11 cellular contexts compared by ENCODE assay signal in the genomic region with DNA sequence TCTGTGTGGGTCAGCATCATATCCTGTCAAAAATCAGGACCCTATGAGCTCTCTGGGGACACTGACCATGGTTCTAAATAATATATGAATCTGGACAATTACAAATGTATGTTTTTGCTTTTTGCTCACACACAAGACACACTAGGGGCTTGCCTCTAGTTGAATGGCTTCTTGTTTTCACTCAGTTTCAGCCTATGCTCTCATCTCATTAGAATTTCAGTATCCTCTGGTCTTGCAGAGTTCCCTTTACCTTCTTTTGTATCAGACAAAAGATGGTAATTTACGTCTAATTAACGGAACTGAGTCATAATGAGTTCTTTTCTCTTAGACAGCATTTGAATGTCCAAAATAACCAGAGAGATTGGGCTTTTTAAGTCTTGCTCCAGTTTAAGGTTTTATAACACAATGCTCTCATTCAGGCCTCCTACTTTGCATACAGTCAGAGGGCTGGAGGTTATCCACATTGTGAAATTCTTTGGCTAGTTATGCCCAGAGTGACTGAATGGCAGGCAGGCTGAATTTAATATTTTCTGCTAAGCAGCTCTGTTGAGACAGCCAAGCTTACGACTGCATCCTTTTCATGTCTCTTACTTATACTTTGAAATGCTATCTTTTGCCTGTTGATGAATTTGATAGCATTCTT.
DNase-seq lines count a peak whose midpoint lies in the region; ATAC-seq and TF ChIP-seq lines count a peak whose summit lies in the region.
"Had no signal": no experiment of that assay in that cellular context is flagged by ENCODE, and none has a peak within 500 bp of the region (broad histone marks: within the 10 kb centered on the region; RNA-seq: fewer than 3 reads in every experiment).

No MANE protein-coding gene starts in this region.

- H3K9me3 Mint-ChIP-seq in H9, result no peaks in the 10 kb centered on the region
- H3K9me3 Mint-ChIP-seq in activated T-helper 1 cell treated with anti-CD3 and anti-CD28 coated beads, Interleukin-12 subunit alpha, Interleukin-12 subunit beta, Interleukin-2, Interleukin-4 antibody, amounts not matched to agents 30 ng/mL and 10 ng/mL and 1 ng/mL, durations not matched to agents 14 hours and 24 hours and 36 hours, result no peaks in the 10 kb centered on the region

- intact Hi-C loops in left ventricle myocardium superior (cut with micrococcal nuclease) (no loop called here), sigmoid colon (cut with DNase I) (no loop called here)
- intact Hi-C loops in activated T-helper 1 cell treated with anti-CD3 and anti-CD28 coated beads, Interleukin-12 subunit alpha, Interleukin-12 subunit beta, Interleukin-2, Interleukin-4 antibody, amounts not matched to agents 30 ng/mL and 10 ng/mL and 1 ng/mL, durations not matched to agents 14 hours and 24 hours and 36 hours (cut with micrococcal nuclease), result no loop called here

- H3K4me3 Mint-ChIP-seq in H9, result no peak overlapping the region
- no peak overlapping the region for H3K4me3 Mint-ChIP-seq in activated T-helper 1 cell treated with anti-CD3 and anti-CD28 coated beads, Interleukin-12 subunit alpha, Interleukin-12 subunit beta, Interleukin-2, Interleukin-4 antibody, amounts not matched to agents 30 ng/mL and 10 ng/mL and 1 ng/mL, durations not matched to agents 14 hours and 24 hours and 36 hours

- H3K4ac ChIP-seq in H9 (ENCODE audit: low read depth, low read length), result no peak overlapping the region

- no peak overlapping the region for H3K4me3 ChIP-seq in astrocyte of the cerebellum (ENCODE audit: low read depth, low read length)
- H3K4me3 ChIP-seq in sigmoid colon, result no peak overlapping the region
- H3K4me3 ChIP-seq: upper lobe of left lung had no signal

- H3K79me1 ChIP-seq in H9 (ENCODE audit: insufficient read depth, low read depth, low read length, poor library complexity, severe bottlenecking), result no peaks in the 10 kb centered on the region

- no peak overlapping the region for H2BK15ac ChIP-seq in H9 (ENCODE audit: low read depth, low read length)

- TF ChIP-seq CTCF in H9 (conservative IDR thresholded peaks at IDR 0.05) (no peak), astrocyte of the cerebellum (IDR thresholded peaks at IDR 0.05; ENCODE audit: low read depth, low read length, missing control alignments) (no peak), sigmoid colon (IDR thresholded peaks at IDR 0.05) (no peak)

- H3K36me3 Mint-ChIP-seq in H9 (ENCODE audit: insufficient read depth in 1 of 3, low read depth in 3 of 3), result no peaks in the 10 kb centered on the region
- H3K36me3 Mint-ChIP-seq in activated T-helper 1 cell treated with anti-CD3 and anti-CD28 coated beads, Interleukin-12 subunit alpha, Interleukin-12 subunit beta, Interleukin-2, Interleukin-4 antibody, amounts not matched to agents 30 ng/mL and 10 ng/mL and 1 ng/mL, durations not matched to agents 14 hours and 24 hours and 36 hours (ENCODE audit: low read depth), result no peaks in the 10 kb centered on the region

- peaks cover 35 to 41% of the 10 kb centered on the region in 2 experiments for H3K4me1 Mint-ChIP-seq in H9
- no peaks in the 10 kb centered on the region for H3K4me1 Mint-ChIP-seq in activated T-helper 1 cell treated with anti-CD3 and anti-CD28 coated beads, Interleukin-12 subunit alpha, Interleukin-12 subunit beta, Interleukin-2, Interleukin-4 antibody, amounts not matched to agents 30 ng/mL and 10 ng/mL and 1 ng/mL, durations not matched to agents 14 hours and 24 hours and 36 hours (ENCODE audit: low read depth)

- H4K91ac ChIP-seq in H9 (ENCODE audit: insufficient read length, low read depth, low read length), result no peak overlapping the region

- H2BK20ac ChIP-seq in H9 (ENCODE audit: low read depth, low read length, poor library complexity, severe bottlenecking), result no peak overlapping the region

- no peaks in the 10 kb centered on the region for H3K79me2 ChIP-seq in H9 (ENCODE audit: insufficient read depth, low read length)

- DNase-seq in H9 (no peak), astrocyte of the cerebellum (ENCODE audit: low read depth) (peak; percentile 58), left ventricle myocardium superior (no peak), renal cortical epithelial cell (ENCODE audit: low read depth) (peak; percentile 67), sigmoid colon (no peak), glomerular visceral epithelial cell (ENCODE audit: extremely low spot score) (no peak)
- DNase-seq in activated T-helper 1 cell treated with anti-CD3 and anti-CD28 coated beads, Interleukin-12 subunit alpha, Interleukin-12 subunit beta, Interleukin-2, Interleukin-4 antibody, amounts not matched to agents 30 ng/mL and 10 ng/mL and 1 ng/mL, durations not matched to agents 14 hours and 24 hours and 36 hours (ENCODE audit: low spot score), result no peak
- DNase-seq: activated CD8-positive, alpha-beta memory T cell treated with anti-CD3 and anti-CD28 coated beads for 24 hours; DND-41; upper lobe of left lung had no signal

- no peak overlapping the region for H4K8ac ChIP-seq in H9 (replicated peaks; ENCODE audit: insufficient read length, low read depth, low read length)

- H3K23ac ChIP-seq in H9 (ENCODE audit: insufficient read length, low read depth, low read length), result no peak overlapping the region

- WGBS in H9 (ENCODE audit: extremely low coverage, insufficient read length, low lambda C conversion rate), result no CpG with 5 or more reads among the region's 3 CpGs
- WGBS in sigmoid colon, 2 donors, result 47 to 81% methylated on average over 3 of the region's 3 CpGs

- ATAC-seq in left ventricle myocardium superior (peak; percentile 80), HG02973 (IDR thresholded peaks at IDR 0.05; ENCODE audit: unreplicated experiment) (no peak)

- peaks cover 51% of the 10 kb centered on the region for H3K27me3 Mint-ChIP-seq in H9 (ENCODE audit: low read depth)
- no peaks in the 10 kb centered on the region for H3K27me3 Mint-ChIP-seq in activated T-helper 1 cell treated with anti-CD3 and anti-CD28 coated beads, Interleukin-12 subunit alpha, Interleukin-12 subunit beta, Interleukin-2, Interleukin-4 antibody, amounts not matched to agents 30 ng/mL and 10 ng/mL and 1 ng/mL, durations not matched to agents 14 hours and 24 hours and 36 hours (ENCODE audit: insufficient read depth)

- in situ Hi-C loops in astrocyte of the cerebellum (cut with HindIII; ENCODE audit: low sequenced_read_pairs), result no loop called here

- no peak overlapping the region for H3K18ac ChIP-seq in H9 (ENCODE audit: insufficient read length, low read depth, low read length)

- no peak overlapping the region for H2BK12ac ChIP-seq in H9 (ENCODE audit: insufficient read length, low read depth, low read length)

- no peak overlapping the region for H2BK5ac ChIP-seq in H9 (ENCODE audit: insufficient read length, low read length)

- no peak overlapping the region for H3K9ac ChIP-seq in H9 (ENCODE audit: extremely low read depth, insufficient read length, low read length)

- peaks cover 10% of the 10 kb centered on the region for H3K4me1 ChIP-seq in H9 (ENCODE audit: insufficient read depth, low read length)
- H3K4me1 ChIP-seq in sigmoid colon, result peaks cover 0 to 10% (median 0%) of the 10 kb centered on the region in 4 donors
- H3K4me1 ChIP-seq: upper lobe of left lung had no signal

- no peak overlapping the region for H2BK120ac ChIP-seq in H9 (ENCODE audit: low read depth, low read length, poor library complexity, severe bottlenecking)

- no peak overlapping the region for H3T11ph ChIP-seq in H9 (ENCODE audit: low read length)

- H3K14ac ChIP-seq in H9 (ENCODE audit: insufficient read depth, low read length), result no peak overlapping the region

- H3K56ac ChIP-seq in H9 (ENCODE audit: insufficient read length, low read depth, low read length), result no peak overlapping the region

- no peaks in the 10 kb centered on the region for H3K36me3 ChIP-seq in sigmoid colon
- H3K36me3 ChIP-seq: upper lobe of left lung had no signal

- no peaks in the 10 kb centered on the region for H4K20me1 ChIP-seq in H9 (ENCODE audit: control insufficient read depth, insufficient read depth, insufficient read length)

- no peaks in the 10 kb centered on the region for H3K23me2 ChIP-seq in H9 (ENCODE audit: insufficient read length, low read depth, low read length, poor library complexity, severe bottlenecking)

- no peak overlapping the region for H4K5ac ChIP-seq in H9 (ENCODE audit: insufficient read length, low read depth, low read length)

- no peak for TF ChIP-seq EP300 in sigmoid colon (IDR thresholded peaks at IDR 0.05)

- H3K27ac ChIP-seq in H9 (ENCODE audit: insufficient read length, low read depth, low read length), result no peak overlapping the region
- H3K27ac ChIP-seq in sigmoid colon, result no peak overlapping the region
- H3K27ac ChIP-seq: upper lobe of left lung had no signal

- H2AFZ ChIP-seq in H9 (ENCODE audit: low read length), result no peak overlapping the region

- no peaks in the 10 kb centered on the region for H3K9me3 ChIP-seq in H9 (ENCODE audit: control insufficient read depth, low read depth, low read length)
- H3K9me3 ChIP-seq in sigmoid colon, result no peaks in the 10 kb centered on the region
- H3K9me3 ChIP-seq: upper lobe of left lung had no signal

- H3K27ac Mint-ChIP-seq in H9, result no peak overlapping the region; a peak in 1 of 7 replicates
- no peak overlapping the region for H3K27ac Mint-ChIP-seq in activated T-helper 1 cell treated with anti-CD3 and anti-CD28 coated beads, Interleukin-12 subunit alpha, Interleukin-12 subunit beta, Interleukin-2, Interleukin-4 antibody, amounts not matched to agents 30 ng/mL and 10 ng/mL and 1 ng/mL, durations not matched to agents 14 hours and 24 hours and 36 hours

- H3K27me3 ChIP-seq in H9 (ENCODE audit: insufficient read depth, low read length), result peaks cover 7% of the 10 kb centered on the region; the same call in 1 of the 2 replicates
- H3K27me3 ChIP-seq in sigmoid colon, result no peaks in the 10 kb centered on the region
- H3K27me3 ChIP-seq: upper lobe of left lung had no signal

- H2AK5ac ChIP-seq in H9 (ENCODE audit: insufficient read length, low read length), result no peak overlapping the region

- peak overlapping the region; percentile 53 for H3K4me2 ChIP-seq in H9 (ENCODE audit: insufficient read depth, insufficient read length, low read length)

- no peak for TF ChIP-seq POLR2A in sigmoid colon (IDR thresholded peaks at IDR 0.05)

Comparison
In these comparisons a context has a peak if more than half of its experiments do, and no peak if none do; other contexts are left out.
1. DNase-seq: peak in astrocyte of the cerebellum (single experiment) and renal cortical epithelial cell (single experiment); none in H9 (single experiment), left ventricle myocardium superior (single experiment), activated T-helper 1 cell treated with anti-CD3 and anti-CD28 coated beads, Interleukin-12 subunit alpha, Interleukin-12 subunit beta, Interleukin-2, Interleukin-4 antibody, amounts not matched to agents 30 ng/mL and 10 ng/mL and 1 ng/mL, durations not matched to agents 14 hours and 24 hours and 36 hours (single experiment), sigmoid colon (single experiment) and glomerular visceral epithelial cell (single experiment).